Comparison of ENCODE assay signal across 14 cellular contexts in the genomic region with DNA sequence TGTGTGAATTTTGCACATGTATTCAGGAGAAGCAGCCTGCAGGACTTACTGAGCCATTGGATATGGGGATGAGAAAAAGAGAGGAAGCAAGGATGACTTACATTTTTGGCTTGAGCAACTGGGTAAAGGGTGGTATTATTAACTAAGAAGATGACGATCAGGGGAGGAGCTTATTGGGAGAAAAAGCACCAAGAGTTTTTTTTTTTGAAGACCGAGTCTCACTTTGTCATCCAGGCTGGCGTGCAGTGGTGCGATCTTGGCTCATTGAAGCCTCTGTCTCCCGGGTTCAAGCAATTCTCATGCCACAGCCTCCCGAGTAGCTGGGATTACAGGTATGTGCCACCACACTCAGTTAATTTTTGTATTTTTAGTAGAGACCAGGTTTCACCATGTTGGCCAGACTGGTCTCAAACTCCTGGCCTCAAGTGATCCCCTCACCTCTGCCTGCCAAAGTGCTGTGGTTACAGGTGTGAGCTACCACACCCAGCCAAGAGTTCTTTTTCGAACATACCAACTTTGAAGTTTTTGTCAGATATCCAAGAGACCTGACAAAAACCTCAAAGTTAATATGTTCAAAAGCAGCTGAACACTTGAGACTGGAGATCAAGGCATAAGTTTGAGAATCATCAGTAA. TPM values are rescaled to one million over a fixed set of nuclear protein-coding genes. Genes with fewer than 3 reads are reported as not detected.
A peak's percentile ranks its signal among the peaks of the same experiment; 100 is the strongest.
DNase-seq lines count a peak whose midpoint lies in the region; ATAC-seq, FAIRE-seq and TF ChIP-seq lines count a peak whose summit lies in the region.
"Had no signal": no experiment of that assay in that cellular context is flagged by ENCODE, and none has a peak within 500 bp of the region (broad histone marks: within the 10 kb centered on the region; RNA-seq: fewer than 3 reads in every experiment).

No MANE protein-coding gene starts in this region.

- peaks cover 25% of the 10 kb centered on the region for H3K4me1 ChIP-seq in KMS-11 (ENCODE audit: low read depth, poor library complexity, severe bottlenecking)
- H3K4me1 ChIP-seq in trophoblast cell (ENCODE audit: control insufficient read depth in 1 of 2, insufficient read depth in 2 of 2, low read length in 2 of 2) = peaks cover 0 to 5% of the 10 kb centered on the region in 2 experiments

- peak overlapping the region; percentile 57 for H2BK120ac ChIP-seq in trophoblast cell (ENCODE audit: insufficient read depth, low read length, poor library complexity)

- H4K8ac ChIP-seq in trophoblast cell (ENCODE audit: low read depth, low read length) = no peak overlapping the region

- intact Hi-C loops in activated T-helper 1 cell treated with anti-CD3 and anti-CD28 coated beads, Interleukin-12 subunit alpha, Interleukin-12 subunit beta, Interleukin-2, Interleukin-4 antibody, amounts not matched to agents 30 ng/mL and 10 ng/mL and 1 ng/mL, durations not matched to agents 14 hours and 24 hours and 36 hours (cut with micrococcal nuclease) = no loop called here

- H3K27ac ChIP-seq in KMS-11 = peak overlapping the region; percentile 18; the same call in 1 of the 2 replicates
- peak overlapping the region; percentile 75 for H3K27ac ChIP-seq in trophoblast cell (ENCODE audit: low read depth, low read length)

- WGBS in trophoblast cell (ENCODE audit: extremely low coverage, insufficient coverage, insufficient read length) = no CpG with 5 or more reads among the region's 7 CpGs

- H3K4me2 ChIP-seq in KMS-11 (peak overlapping the region; percentile 16; the same call in 1 of the 2 replicates), trophoblast cell (ENCODE audit: low read length) (no peak overlapping the region)
- H3K4me2 ChIP-seq: GM23338 had no signal

- H3K9ac ChIP-seq in KMS-11 = no peak overlapping the region
- H3K9ac ChIP-seq in trophoblast cell (ENCODE audit: low read length) = no peak overlapping the region

- no peaks in the 10 kb centered on the region for H3K27me3 ChIP-seq in KMS-11 (ENCODE audit: insufficient read depth, low read depth)
- no peaks in the 10 kb centered on the region for H3K27me3 ChIP-seq in trophoblast cell (ENCODE audit: insufficient read depth, low read length)

- H3K36me3 Mint-ChIP-seq in activated CD4-positive, alpha-beta T cell treated with anti-CD3 and anti-CD28 coated beads, Interleukin-2, amount 10 ng/mL, durations not matched to agents 7 days and 5 days (ENCODE audit: low read depth) = peaks cover 43% of the 10 kb centered on the region
- H3K36me3 Mint-ChIP-seq in activated T-helper 1 cell treated with anti-CD3 and anti-CD28 coated beads, Interleukin-12 subunit alpha, Interleukin-12 subunit beta, Interleukin-2, Interleukin-4 antibody, amounts not matched to agents 30 ng/mL and 10 ng/mL and 1 ng/mL, durations not matched to agents 14 hours and 24 hours and 36 hours (ENCODE audit: low read depth) = peaks cover 4% of the 10 kb centered on the region

- no peak for ATAC-seq in HG03196 (IDR thresholded peaks at IDR 0.05; ENCODE audit: unreplicated experiment)
- ATAC-seq: GM23338, left ventricle myocardium superior had no signal

- H3K9me3 ChIP-seq in trophoblast cell (ENCODE audit: insufficient read depth, low read depth, low read length) = peaks cover 7% of the 10 kb centered on the region

- H2AFZ ChIP-seq in KMS-11 (ENCODE audit: low read depth) (no peak overlapping the region), trophoblast cell (ENCODE audit: insufficient read depth, low read length, poor library complexity) (no peak overlapping the region)
- H2AFZ ChIP-seq: GM23338 had no signal

- peaks cover 11% of the 10 kb centered on the region for H3K79me1 ChIP-seq in trophoblast cell (ENCODE audit: low read length)

- peak overlapping the region; percentile 83 for H2BK5ac ChIP-seq in trophoblast cell (ENCODE audit: low read depth, low read length, poor library complexity)

- CTCF ChIA-PET in activated CD4-positive, alpha-beta T cell treated with anti-CD3 and anti-CD28 coated beads, Interleukin-2, amount 10 ng/mL, durations not matched to agents 7 days and 5 days (lab: Charles Lee) = interaction anchor here (0.6 to 2.7 kb wide), 4 partner anchors 11 to 79 kb away, joined by 3 to 10 read pairs (median 4); partner anchors contain the start of gene SH3BP5

- peak overlapping the region; percentile 28 for H3K4me3 Mint-ChIP-seq in activated CD4-positive, alpha-beta T cell treated with anti-CD3 and anti-CD28 coated beads, Interleukin-2, amount 10 ng/mL, durations not matched to agents 7 days and 5 days
- peak overlapping the region; percentile 65 for H3K4me3 Mint-ChIP-seq in activated T-helper 1 cell treated with anti-CD3 and anti-CD28 coated beads, Interleukin-12 subunit alpha, Interleukin-12 subunit beta, Interleukin-2, Interleukin-4 antibody, amounts not matched to agents 30 ng/mL and 10 ng/mL and 1 ng/mL, durations not matched to agents 14 hours and 24 hours and 36 hours
- H3K4me3 Mint-ChIP-seq: endodermal cell, GM23338 had no signal

- H3K18ac ChIP-seq in trophoblast cell (ENCODE audit: low read length) = no peak overlapping the region

- peaks cover 46% of the 10 kb centered on the region for H3K4me1 Mint-ChIP-seq in activated CD4-positive, alpha-beta T cell treated with anti-CD3 and anti-CD28 coated beads, Interleukin-2, amount 10 ng/mL, durations not matched to agents 7 days and 5 days
- H3K4me1 Mint-ChIP-seq in activated T-helper 1 cell treated with anti-CD3 and anti-CD28 coated beads, Interleukin-12 subunit alpha, Interleukin-12 subunit beta, Interleukin-2, Interleukin-4 antibody, amounts not matched to agents 30 ng/mL and 10 ng/mL and 1 ng/mL, durations not matched to agents 14 hours and 24 hours and 36 hours (ENCODE audit: low read depth) = peaks cover 34% of the 10 kb centered on the region
- H3K4me1 Mint-ChIP-seq: endodermal cell, GM23338 had no signal

- peaks cover 33% of the 10 kb centered on the region for H3K9me3 Mint-ChIP-seq in activated CD4-positive, alpha-beta T cell treated with anti-CD3 and anti-CD28 coated beads, Interleukin-2, amount 10 ng/mL, durations not matched to agents 7 days and 5 days
- peaks cover 15% of the 10 kb centered on the region for H3K9me3 Mint-ChIP-seq in activated T-helper 1 cell treated with anti-CD3 and anti-CD28 coated beads, Interleukin-12 subunit alpha, Interleukin-12 subunit beta, Interleukin-2, Interleukin-4 antibody, amounts not matched to agents 30 ng/mL and 10 ng/mL and 1 ng/mL, durations not matched to agents 14 hours and 24 hours and 36 hours

- H3K4me3 ChIP-seq in KMS-11 (IDR thresholded peaks at IDR 0.05; ENCODE audit: insufficient read depth, low read depth, low read length) (no peak overlapping the region), trophoblast cell (ENCODE audit: low read depth, low read length) (no peak overlapping the region)
- H3K4me3 ChIP-seq: GM23338 had no signal

- peak overlapping the region; percentile 64 for H4K91ac ChIP-seq in trophoblast cell (ENCODE audit: low read depth, low read length)

- H4K12ac ChIP-seq in trophoblast cell (ENCODE audit: low read depth, low read length) = no peak overlapping the region

- POLR2A ChIA-PET in activated CD4-positive, alpha-beta T cell treated with anti-CD3 and anti-CD28 coated beads, Interleukin-2, amount 10 ng/mL, durations not matched to agents 7 days and 5 days (lab: Charles Lee) = no interaction called here

- H3K36me3 ChIP-seq in KMS-11 (ENCODE audit: insufficient read depth) = no peaks in the 10 kb centered on the region
- H3K36me3 ChIP-seq in trophoblast cell (ENCODE audit: control insufficient read depth in 1 of 2, insufficient read depth in 2 of 2, low read length in 2 of 2) = no peaks in the 10 kb centered on the region

- FAIRE-seq in GM12891 (lab: Jason Lieb, UNC) = no peak
- FAIRE-seq: HTR-8/SVneo had no signal

- no peak overlapping the region for H3K4ac ChIP-seq in trophoblast cell (ENCODE audit: low read depth, low read length)

- H3K14ac ChIP-seq in trophoblast cell (ENCODE audit: low read length) = peak overlapping the region; percentile 54

- TF ChIP-seq POLR2A in GM12891 (IDR thresholded peaks at IDR 0.05; ENCODE audit: low read depth, low read length) = no peak

- H3K27ac Mint-ChIP-seq in activated CD4-positive, alpha-beta T cell treated with anti-CD3 and anti-CD28 coated beads, Interleukin-2, amount 10 ng/mL, durations not matched to agents 7 days and 5 days = peak overlapping the region; percentile 86
- peak overlapping the region; percentile 78 for H3K27ac Mint-ChIP-seq in activated T-helper 1 cell treated with anti-CD3 and anti-CD28 coated beads, Interleukin-12 subunit alpha, Interleukin-12 subunit beta, Interleukin-2, Interleukin-4 antibody, amounts not matched to agents 30 ng/mL and 10 ng/mL and 1 ng/mL, durations not matched to agents 14 hours and 24 hours and 36 hours
- H3K27ac Mint-ChIP-seq: endodermal cell, GM23338 had no signal

- H3K27me3 Mint-ChIP-seq in activated CD4-positive, alpha-beta T cell treated with anti-CD3 and anti-CD28 coated beads, Interleukin-2, amount 10 ng/mL, durations not matched to agents 7 days and 5 days = peaks cover 10% of the 10 kb centered on the region
- peaks cover 4% of the 10 kb centered on the region for H3K27me3 Mint-ChIP-seq in activated T-helper 1 cell treated with anti-CD3 and anti-CD28 coated beads, Interleukin-12 subunit alpha, Interleukin-12 subunit beta, Interleukin-2, Interleukin-4 antibody, amounts not matched to agents 30 ng/mL and 10 ng/mL and 1 ng/mL, durations not matched to agents 14 hours and 24 hours and 36 hours (ENCODE audit: insufficient read depth)

- no peak overlapping the region for H3K23ac ChIP-seq in trophoblast cell (ENCODE audit: low read length)

- TF ChIP-seq CTCF in KMS-11 (conservative IDR thresholded peaks at IDR 0.05; ENCODE audit: low read depth, low read length) = no peak

- H4K20me1 ChIP-seq in KMS-11 (ENCODE audit: insufficient read depth) = no peaks in the 10 kb centered on the region

- no peak overlapping the region for H2BK12ac ChIP-seq in trophoblast cell (ENCODE audit: low read length)

- peak; percentile 29 for DNase-seq in activated CD4-positive, alpha-beta T cell treated with anti-CD3 and anti-CD28 coated beads, Interleukin-2, amount 10 ng/mL, durations not matched to agents 7 days and 5 days
- DNase-seq in activated CD4-positive, alpha-beta T cell treated with anti-CD3 and anti-CD28 coated beads for 48 hours = no peak
- no peak for DNase-seq in activated T-helper 1 cell treated with anti-CD3 and anti-CD28 coated beads, Interleukin-12 subunit alpha, Interleukin-12 subunit beta, Interleukin-2, Interleukin-4 antibody, amounts not matched to agents 30 ng/mL and 10 ng/mL and 1 ng/mL, durations not matched to agents 14 hours and 24 hours and 36 hours (ENCODE audit: low spot score)
- peak in 1 of 2 donors; percentile 78 for DNase-seq in trophoblast cell
- no peak for DNase-seq in NCI-H2196 treated with DMSO at 0.1 percent for 48 hours (lab: John Stamatoyannopoulos, UW; ENCODE audit: unreplicated experiment)
- DNase-seq in GM12891 (ENCODE audit: insufficient read length, low spot score) = no peak
- DNase-seq: activated CD4-positive, alpha-beta T cell treated with anti-CD3 and anti-CD28 coated beads, Interleukin-2, amount 50 U/mL, for 48 hours; endodermal cell; left ventricle myocardium superior; NCI-H2081 treated with DMSO at 0.1 percent for 48 hours had no signal

- H2AK5ac ChIP-seq in trophoblast cell (ENCODE audit: low read length) = no peak overlapping the region

- H3K79me2 ChIP-seq in KMS-11 (ENCODE audit: insufficient read depth, low read depth) (no peaks in the 10 kb centered on the region), trophoblast cell (ENCODE audit: control insufficient read depth, insufficient read depth, low read length, poor library complexity) (peaks cover 2% of the 10 kb centered on the region)

RNA-seq across cellular contexts. Expression of gene SH3BP5, which starts 14.8 kb away (rescaled TPM):
- total RNA-seq in activated CD4-positive, alpha-beta T cell treated with anti-CD3 and anti-CD28 coated beads, Interleukin-2, amount 10 ng/mL, durations not matched to agents 7 days and 5 days = 10 to 100 TPM; 33.8 to 38.2 TPM
- 28.0 and 30.3 TPM in 2 replicates for total RNA-seq in activated T-helper 1 cell treated with anti-CD3 and anti-CD28 coated beads, Interleukin-12 subunit alpha, Interleukin-12 subunit beta, Interleukin-2, Interleukin-4 antibody, amounts not matched to agents 30 ng/mL and 10 ng/mL and 1 ng/mL, durations not matched to agents 14 hours and 24 hours and 36 hours
- 163 and 169 TPM in 2 replicates for polyA plus RNA-seq in trophoblast cell (2013)
- polyA plus RNA-seq in GM12891 (2012; ENCODE audit: low read depth, missing spikeins) = 14.1 TPM
